ENCODE assay signal across 9 cellular contexts in the genomic region with DNA sequence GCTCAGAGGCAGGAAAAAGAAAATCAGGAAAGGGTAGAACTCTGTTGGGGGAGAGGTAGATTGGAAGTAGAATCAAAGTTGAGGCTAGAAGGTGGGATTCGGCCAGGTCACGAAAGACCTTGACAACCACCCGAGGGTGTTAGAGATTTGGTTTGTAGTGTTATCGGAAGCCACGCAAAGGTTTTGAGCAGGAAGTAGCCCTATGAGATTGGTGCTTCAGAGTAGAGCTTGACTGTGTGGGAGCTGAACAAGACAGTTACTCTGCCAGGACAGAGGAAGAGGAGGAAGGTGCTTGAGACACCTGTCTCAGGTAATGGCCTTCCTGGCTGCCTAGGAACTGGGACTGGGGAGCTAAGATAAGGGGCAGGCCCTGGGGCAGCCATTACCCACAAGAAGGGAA.
DNase-seq lines count a peak whose midpoint lies in the region; ATAC-seq and TF ChIP-seq lines count a peak whose summit lies in the region.
"Had no signal": no experiment of that assay in that cellular context is flagged by ENCODE, and none has a peak within 500 bp of the region (broad histone marks: within the 10 kb centered on the region; RNA-seq: fewer than 3 reads in every experiment).

No MANE protein-coding gene starts in this region.

- peaks cover 97% of the 10 kb centered on the region for H3K4me1 Mint-ChIP-seq in activated naive CD8-positive, alpha-beta T cell treated with anti-CD3 and anti-CD28 coated beads, Interleukin-2, amount 50 U/mL, for 24 hours
- peaks cover 89 to 90% of the 10 kb centered on the region in 2 donors for H3K4me1 Mint-ChIP-seq in natural killer cell treated with Interleukin-12 subunit alpha and Interleukin-12 subunit beta and Interleukin-15 and Interleukin-18, amount 100 ng/mL, for 72 hours (ENCODE audit: low read depth in 2 of 2)

- H3K9me3 ChIP-seq in heart right ventricle, result peaks cover 0 to 6% (median 0%) of the 10 kb centered on the region in 11 donors
- no peaks in the 10 kb centered on the region for H3K9me3 ChIP-seq in upper lobe of right lung

- DNase-seq in heart right ventricle (no peak), cardiac septum (ENCODE audit: low spot score) (no peak), upper lobe of right lung (no peak), T1000 (lab: John Stamatoyannopoulos, UW) (no peak), RPMI8226 (no peak), nucleus accumbens (lab: John Stamatoyannopoulos, UW) (no peak)
- no peak for DNase-seq in activated naive CD8-positive, alpha-beta T cell treated with anti-CD3 and anti-CD28 coated beads, Interleukin-2, amount 50 U/mL, for 24 hours
- peak; percentile 68 for DNase-seq in natural killer cell treated with Interleukin-12 subunit alpha and Interleukin-12 subunit beta and Interleukin-15 and Interleukin-18, amount 100 ng/mL, for 72 hours (ENCODE audit: low spot score)
- DNase-seq: Calu3 had no signal

- H3K36me3 Mint-ChIP-seq in activated naive CD8-positive, alpha-beta T cell treated with anti-CD3 and anti-CD28 coated beads, Interleukin-2, amount 50 U/mL, for 24 hours (ENCODE audit: low read depth), result peaks cover 64% of the 10 kb centered on the region
- peaks cover 52% of the 10 kb centered on the region for H3K36me3 Mint-ChIP-seq in natural killer cell treated with Interleukin-12 subunit alpha and Interleukin-12 subunit beta and Interleukin-15 and Interleukin-18, amount 100 ng/mL, for 72 hours

- peak overlapping the region in 8 of 10 donors; percentile 5 to 83 (median 66) for H3K27ac ChIP-seq in heart right ventricle
- peak overlapping the region; percentile 69 for H3K27ac ChIP-seq in upper lobe of right lung

- peak in 2 of 8 donors; percentile 14 to 17 for ATAC-seq in heart right ventricle
- no peak for ATAC-seq in activated naive CD8-positive, alpha-beta T cell treated with anti-CD3 and anti-CD28 coated beads, Interleukin-2, amount 50 U/mL, for 24 hours
- peak; percentile 26 to 57 for ATAC-seq in natural killer cell treated with Interleukin-12 subunit alpha and Interleukin-12 subunit beta and Interleukin-15 and Interleukin-18, amount 100 ng/mL, for 72 hours
- ATAC-seq in upper lobe of right lung, result peak; percentile 9

- H3K4me3 Mint-ChIP-seq in activated naive CD8-positive, alpha-beta T cell treated with anti-CD3 and anti-CD28 coated beads, Interleukin-2, amount 50 U/mL, for 24 hours, result peak overlapping the region; percentile 51
- H3K4me3 Mint-ChIP-seq in natural killer cell treated with Interleukin-12 subunit alpha and Interleukin-12 subunit beta and Interleukin-15 and Interleukin-18, amount 100 ng/mL, for 72 hours, result peak overlapping the region; percentile 94

- TF ChIP-seq CTCF in heart right ventricle (IDR thresholded peaks at IDR 0.05), result no peak
- no peak for TF ChIP-seq CTCF in upper lobe of right lung (IDR thresholded peaks at IDR 0.05)

- H3K27me3 Mint-ChIP-seq in activated naive CD8-positive, alpha-beta T cell treated with anti-CD3 and anti-CD28 coated beads, Interleukin-2, amount 50 U/mL, for 24 hours, result no peaks in the 10 kb centered on the region
- H3K27me3 Mint-ChIP-seq in natural killer cell treated with Interleukin-12 subunit alpha and Interleukin-12 subunit beta and Interleukin-15 and Interleukin-18, amount 100 ng/mL, for 72 hours, result no peaks in the 10 kb centered on the region

- H3K4me1 ChIP-seq in heart right ventricle (peaks cover 0 to 71% (median 18%) of the 10 kb centered on the region in 9 donors), upper lobe of right lung (peaks cover 35% of the 10 kb centered on the region)

- H3K9me3 Mint-ChIP-seq in activated naive CD8-positive, alpha-beta T cell treated with anti-CD3 and anti-CD28 coated beads, Interleukin-2, amount 50 U/mL, for 24 hours, result peaks cover 14% of the 10 kb centered on the region
- peaks cover 3% of the 10 kb centered on the region for H3K9me3 Mint-ChIP-seq in natural killer cell treated with Interleukin-12 subunit alpha and Interleukin-12 subunit beta and Interleukin-15 and Interleukin-18, amount 100 ng/mL, for 72 hours

- H3K27me3 ChIP-seq in heart right ventricle (no peaks in the 10 kb centered on the region), upper lobe of right lung (no peaks in the 10 kb centered on the region)

- H3K27ac Mint-ChIP-seq in activated naive CD8-positive, alpha-beta T cell treated with anti-CD3 and anti-CD28 coated beads, Interleukin-2, amount 50 U/mL, for 24 hours, result peak overlapping the region; percentile 86
- H3K27ac Mint-ChIP-seq in natural killer cell treated with Interleukin-12 subunit alpha and Interleukin-12 subunit beta and Interleukin-15 and Interleukin-18, amount 100 ng/mL, for 72 hours, result peak overlapping the region; percentile 97 to 98

- H3K36me3 ChIP-seq in heart right ventricle (peaks cover 0 to 30% (median 0%) of the 10 kb centered on the region in 9 donors), upper lobe of right lung (peaks cover 10% of the 10 kb centered on the region)

- 88 to 93% methylated on average over 5 of the region's 5 CpGs for WGBS in heart right ventricle, 2 donors

- intact Hi-C loops in heart right ventricle (cut with DNase I), result no loop called here
- intact Hi-C loops in cardiac septum (cut with DNase I), result no loop called here
- intact Hi-C loops in upper lobe of right lung (cut with DNase I), result no loop called here

- H3K4me3 ChIP-seq in heart right ventricle, result no peak overlapping the region
- no peak overlapping the region for H3K4me3 ChIP-seq in upper lobe of right lung
